Comparison of ENCODE assay signal across 9 cellular contexts in genomic region chr11:90134420-90135003, GRCh38. TPM values are rescaled to one million over a fixed set of nuclear protein-coding genes. Genes with fewer than 3 reads are reported as not detected.
A peak's percentile ranks its signal among the peaks of the same experiment; 100 is the strongest.
DNase-seq lines count a peak whose midpoint lies in the region; ATAC-seq, FAIRE-seq and TF ChIP-seq lines count a peak whose summit lies in the region.
"Had no signal": no experiment of that assay in that cellular context is flagged by ENCODE, and none has a peak within 500 bp of the region (broad histone marks: within the 10 kb centered on the region; RNA-seq: fewer than 3 reads in every experiment).

Gene NAALAD2, plus strand, starts transcription at chr11:90134663. Its CDS starts 96 bp downstream, at chr11:90134759.

- POLR2A ChIA-PET in activated CD4-positive, alpha-beta memory T cell treated with anti-CD3 and anti-CD28 coated beads, Interleukin-2, amount 10 ng/mL, durations not matched to agents 7 days and 5 days (lab: Charles Lee) = no interaction called here

- no peaks in the 10 kb centered on the region for H3K36me3 ChIP-seq in neural progenitor cell

- peaks cover 10% of the 10 kb centered on the region for H3F3A ChIP-seq in neural progenitor cell (ENCODE audit: low read depth)

- no peaks in the 10 kb centered on the region for H3K36me3 Mint-ChIP-seq in activated naive CD4-positive, alpha-beta T cell treated with anti-CD3 and anti-CD28 coated beads, Interleukin-2, amount 10 ng/mL, durations not matched to agents 7 days and 5 days
- peaks cover 2% of the 10 kb centered on the region for H3K36me3 Mint-ChIP-seq in activated CD4-positive, alpha-beta memory T cell treated with anti-CD3 and anti-CD28 coated beads, Interleukin-2, amount 10 ng/mL, durations not matched to agents 7 days and 5 days (ENCODE audit: low read depth)
- peaks cover 10% of the 10 kb centered on the region for H3K36me3 Mint-ChIP-seq in neural progenitor cell

- peaks cover 30% of the 10 kb centered on the region for H3K27me3 Mint-ChIP-seq in activated naive CD4-positive, alpha-beta T cell treated with anti-CD3 and anti-CD28 coated beads, Interleukin-2, amount 10 ng/mL, durations not matched to agents 7 days and 5 days
- H3K27me3 Mint-ChIP-seq in activated CD4-positive, alpha-beta memory T cell treated with anti-CD3 and anti-CD28 coated beads, Interleukin-2, amount 10 ng/mL, durations not matched to agents 7 days and 5 days = peaks cover 48% of the 10 kb centered on the region
- H3K27me3 Mint-ChIP-seq in neural progenitor cell (ENCODE audit: insufficient read depth, low read depth) = no peaks in the 10 kb centered on the region

- H3K4me3 Mint-ChIP-seq in activated naive CD4-positive, alpha-beta T cell treated with anti-CD3 and anti-CD28 coated beads, Interleukin-2, amount 10 ng/mL, durations not matched to agents 7 days and 5 days = peak within 1 kb of the TSS; percentile 25
- peak within 1 kb of the TSS; percentile 19 for H3K4me3 Mint-ChIP-seq in activated CD4-positive, alpha-beta memory T cell treated with anti-CD3 and anti-CD28 coated beads, Interleukin-2, amount 10 ng/mL, durations not matched to agents 7 days and 5 days
- peak within 1 kb of the TSS; percentile 83 for H3K4me3 Mint-ChIP-seq in neural progenitor cell

- H3K27ac ChIP-seq in neural progenitor cell = no peak within 1 kb of the TSS

- H3K9ac ChIP-seq in neural progenitor cell = peak within 1 kb of the TSS; percentile 39

- peaks cover 23% of the 10 kb centered on the region for H3K79me2 ChIP-seq in neural progenitor cell (ENCODE audit: low read depth)

- CTCF ChIA-PET in activated naive CD4-positive, alpha-beta T cell treated with anti-CD3 and anti-CD28 coated beads, Interleukin-2, amount 10 ng/mL, durations not matched to agents 7 days and 5 days (lab: Charles Lee) = no interaction called here
- CTCF ChIA-PET in activated CD4-positive, alpha-beta memory T cell treated with anti-CD3 and anti-CD28 coated beads, Interleukin-2, amount 10 ng/mL, durations not matched to agents 7 days and 5 days (lab: Charles Lee) = no interaction called here

- no peaks in the 10 kb centered on the region for H3K9me3 Mint-ChIP-seq in activated naive CD4-positive, alpha-beta T cell treated with anti-CD3 and anti-CD28 coated beads, Interleukin-2, amount 10 ng/mL, durations not matched to agents 7 days and 5 days
- H3K9me3 Mint-ChIP-seq in activated CD4-positive, alpha-beta memory T cell treated with anti-CD3 and anti-CD28 coated beads, Interleukin-2, amount 10 ng/mL, durations not matched to agents 7 days and 5 days = no peaks in the 10 kb centered on the region
- no peaks in the 10 kb centered on the region for H3K9me3 Mint-ChIP-seq in neural progenitor cell

- no peaks in the 10 kb centered on the region for H3K27me3 ChIP-seq in neural progenitor cell

- H3K4me1 Mint-ChIP-seq in activated naive CD4-positive, alpha-beta T cell treated with anti-CD3 and anti-CD28 coated beads, Interleukin-2, amount 10 ng/mL, durations not matched to agents 7 days and 5 days = peaks cover 8% of the 10 kb centered on the region
- H3K4me1 Mint-ChIP-seq in activated CD4-positive, alpha-beta memory T cell treated with anti-CD3 and anti-CD28 coated beads, Interleukin-2, amount 10 ng/mL, durations not matched to agents 7 days and 5 days = peaks cover 11% of the 10 kb centered on the region
- H3K4me1 Mint-ChIP-seq in neural progenitor cell = peaks cover 29% of the 10 kb centered on the region

- ATAC-seq in HG03159 (IDR thresholded peaks at IDR 0.05; ENCODE audit: unreplicated experiment) = peak; percentile 70

- no peak within 1 kb of the TSS for H3K27ac Mint-ChIP-seq in activated naive CD4-positive, alpha-beta T cell treated with anti-CD3 and anti-CD28 coated beads, Interleukin-2, amount 10 ng/mL, durations not matched to agents 7 days and 5 days
- no peak within 1 kb of the TSS for H3K27ac Mint-ChIP-seq in activated CD4-positive, alpha-beta memory T cell treated with anti-CD3 and anti-CD28 coated beads, Interleukin-2, amount 10 ng/mL, durations not matched to agents 7 days and 5 days
- peak within 1 kb of the TSS; percentile 67 for H3K27ac Mint-ChIP-seq in neural progenitor cell

- no peak for FAIRE-seq in GM12891 (lab: Jason Lieb, UNC)
- FAIRE-seq: frontal cortex had no signal

- no peaks in the 10 kb centered on the region for H4K20me1 ChIP-seq in neural progenitor cell (ENCODE audit: low read depth)

- H2AFZ ChIP-seq in neural progenitor cell (replicated peaks) = peak within 1 kb of the TSS; percentile 95

- peak within 1 kb of the TSS; percentile 76 for H3K4me2 ChIP-seq in neural progenitor cell

- TF ChIP-seq POLR2A in GM12891 (IDR thresholded peaks at IDR 0.05; ENCODE audit: low read depth, low read length) = no peak

- peaks cover 25% of the 10 kb centered on the region for H3K4me1 ChIP-seq in neural progenitor cell

- TF ChIP-seq CTCF in neural progenitor cell (IDR thresholded peaks at IDR 0.05) = no peak

- no peaks in the 10 kb centered on the region for H3K9me3 ChIP-seq in neural progenitor cell (ENCODE audit: low read depth)

- DNase-seq in activated naive CD4-positive, alpha-beta T cell treated with anti-CD3 and anti-CD28 coated beads, Interleukin-2, amount 10 ng/mL, durations not matched to agents 7 days and 5 days = no peak
- DNase-seq in activated naive CD4-positive, alpha-beta T cell (lab: John Stamatoyannopoulos, UW) = no peak
- no peak for DNase-seq in activated CD4-positive, alpha-beta memory T cell treated with anti-CD3 and anti-CD28 coated beads, Interleukin-2, amount 10 ng/mL, durations not matched to agents 7 days and 5 days
- DNase-seq in globus pallidus (ENCODE audit: low spot score) = peak; percentile 70
- peak; percentile 86 for DNase-seq in neural progenitor cell (ENCODE audit: low spot score)
- no peak for DNase-seq in NCI-H1436 treated with DMSO at 0.1 percent for 48 hours (lab: John Stamatoyannopoulos, UW)
- DNase-seq in GM12891 (ENCODE audit: insufficient read length, low spot score) = no peak

- peak within 1 kb of the TSS; percentile 88 for H3K4me3 ChIP-seq in neural progenitor cell

TF ChIP-seq in GM12891, 5 proteins besides CTCF, POLR2A, EP300 and RAD21:
- TF ChIP-seq POU2F2 (IDR thresholded peaks at IDR 0.05; ENCODE audit: low read depth, low read length) (no peak), POLR2AphosphoS5 (IDR thresholded peaks at IDR 0.05; ENCODE audit: low read depth, low read length) (no peak), TAF1 (IDR thresholded peaks at IDR 0.05; ENCODE audit: low read depth, low read length) (no peak), PAX5 (IDR thresholded peaks at IDR 0.05; ENCODE audit: insufficient read depth, low read length, severe bottlenecking) (no peak), SPI1 (IDR thresholded peaks at IDR 0.05; ENCODE audit: low read depth, low read length) (no peak)

RNA-seq across cellular contexts. Expression of gene NAALAD2, which starts in this region (rescaled TPM):
- total RNA-seq in activated CD4-positive, alpha-beta memory T cell treated with anti-CD3 and anti-CD28 coated beads, Interleukin-2, amount 10 ng/mL, durations not matched to agents 7 days and 5 days = not detected
- total RNA-seq in neural progenitor cell (ENCODE audit: low replicate concordance) = 24.6 and 67.1 TPM in 2 replicates
- 0.05 TPM for polyA plus RNA-seq in GM12891 (2012; ENCODE audit: low read depth, missing spikeins)

Comparison
In these comparisons a context has a peak if more than half of its experiments do, and no peak if none do; other contexts are left out.
1. RNA of gene NAALAD2 (total RNA-seq): 24.6 to 67.1 TPM in neural progenitor cell; not detected in activated CD4-positive, alpha-beta memory T cell treated with anti-CD3 and anti-CD28 coated beads, Interleukin-2, amount 10 ng/mL, durations not matched to agents 7 days and 5 days; every median in the first group is over 10 times any median in the second.
2. DNase-seq: peak in globus pallidus (single experiment) and neural progenitor cell (single experiment); none in activated naive CD4-positive, alpha-beta T cell treated with anti-CD3 and anti-CD28 coated beads, Interleukin-2, amount 10 ng/mL, durations not matched to agents 7 days and 5 days (single experiment), activated naive CD4-positive, alpha-beta T cell (0 of 4), activated CD4-positive, alpha-beta memory T cell treated with anti-CD3 and anti-CD28 coated beads, Interleukin-2, amount 10 ng/mL, durations not matched to agents 7 days and 5 days (single experiment), NCI-H1436 treated with DMSO at 0.1 percent for 48 hours (single experiment) and GM12891 (single experiment).
3. H3K4me3 Mint-ChIP-seq: peak in every context shown above with its lines; median percentile 83 in neural progenitor cell; 25 in activated naive CD4-positive, alpha-beta T cell treated with anti-CD3 and anti-CD28 coated beads, Interleukin-2, amount 10 ng/mL, durations not matched to agents 7 days and 5 days; 19 in activated CD4-positive, alpha-beta memory T cell treated with anti-CD3 and anti-CD28 coated beads, Interleukin-2, amount 10 ng/mL, durations not matched to agents 7 days and 5 days.